ENCODE assay signal across 14 cellular contexts in genomic region chr9:37916471-37917314, GRCh38. TPM values are rescaled to one million over a fixed set of nuclear protein-coding genes. Genes with fewer than 3 reads are reported as not detected.
DNase-seq lines count a peak whose midpoint lies in the region; ATAC-seq and TF ChIP-seq lines count a peak whose summit lies in the region.
"Had no signal": no experiment of that assay in that cellular context is flagged by ENCODE, and none has a peak within 500 bp of the region (broad histone marks: within the 10 kb centered on the region; RNA-seq: fewer than 3 reads in every experiment).

No MANE protein-coding gene starts in this region.

- H3K27ac ChIP-seq in gastroesophageal sphincter (peak overlapping the region in 3 of 4 donors; percentile 72 to 76 (median 76)), muscle layer of duodenum (ENCODE audit: low read length) (peak overlapping the region; percentile 10), suprapubic skin (peak overlapping the region; percentile 51)

- TF ChIP-seq EP300 in gastroesophageal sphincter (IDR thresholded peaks at IDR 0.05): no peak
- no peak for TF ChIP-seq EP300 in suprapubic skin (IDR thresholded peaks at IDR 0.05)

- H3K4me3 ChIP-seq in gastroesophageal sphincter (no peak overlapping the region), muscle layer of duodenum (ENCODE audit: low read depth in 1 of 2, low read length in 2 of 2) (no peak overlapping the region), suprapubic skin (no peak overlapping the region)

- TF ChIP-seq POLR2A in gastroesophageal sphincter (IDR thresholded peaks at IDR 0.05) (no peak), suprapubic skin (IDR thresholded peaks at IDR 0.05) (no peak)

- H3K9me3 ChIP-seq in gastroesophageal sphincter (no peaks in the 10 kb centered on the region), muscle layer of duodenum (ENCODE audit: control insufficient read depth in 1 of 2, low read length in 2 of 2) (no peaks in the 10 kb centered on the region), suprapubic skin (no peaks in the 10 kb centered on the region)

- DNase-seq in anterior cingulate cortex (lab: John Stamatoyannopoulos, UW) (peak in 39 of 58 donors; percentile 17 to 79 (median 48)), suprapubic skin (ENCODE audit: low spot score in 2 of 2) (no peak), NCI-H69 (lab: John Stamatoyannopoulos, UW) (no peak), 8988T (no peak)
- DNase-seq: CD4-positive, alpha-beta memory T cell; HFFc6; kidney glomerular epithelial cell; NCI-H524 treated with DMSO at 0.1 percent for 48 hours; stimulated activated CD4-positive, alpha-beta T cell treated with anti-CD3 and anti-CD28 coated beads, Interleukin-4, amount 100 ng/mL, for 4 hours; stimulated activated naive CD4-positive, alpha-beta T cell treated with Interleukin-2 at 50 U/mL for 16 hours had no signal

- H3K4me1 ChIP-seq in gastroesophageal sphincter (peaks cover 0 to 37% (median 9%) of the 10 kb centered on the region in 3 donors), muscle layer of duodenum (ENCODE audit: control insufficient read depth in 1 of 2, insufficient read depth in 2 of 2, low read length in 2 of 2) (no peaks in the 10 kb centered on the region), suprapubic skin (peaks cover 25% of the 10 kb centered on the region)

- H3K36me3 ChIP-seq in gastroesophageal sphincter (peaks cover 0 to 26% of the 10 kb centered on the region in 2 donors), muscle layer of duodenum (ENCODE audit: control insufficient read depth in 1 of 2, insufficient read depth in 2 of 2, low read length in 2 of 2) (peaks cover 5 to 7% of the 10 kb centered on the region in 2 donors), suprapubic skin (peaks cover 4% of the 10 kb centered on the region)

- no peaks in the 10 kb centered on the region for H3K27me3 ChIP-seq in gastroesophageal sphincter
- H3K27me3 ChIP-seq in muscle layer of duodenum (ENCODE audit: low read depth, low read length): no peaks in the 10 kb centered on the region
- H3K27me3 ChIP-seq in suprapubic skin: no peaks in the 10 kb centered on the region

- peak; percentile 6 for ATAC-seq in gastroesophageal sphincter
- ATAC-seq in GM18858 (IDR thresholded peaks at IDR 0.05; ENCODE audit: unreplicated experiment): no peak
- ATAC-seq: activated naive CD4-positive, alpha-beta T cell treated with anti-CD3 and anti-CD28 coated beads, Interleukin-2, amount 50 U/mL, for 72 hours had no signal

- WGBS in gastroesophageal sphincter (ENCODE audit: low coverage in 1 of 2), 2 donors: 42 to 68% methylated on average over 4 of the region's 18 CpGs
- 79% methylated on average over 15 of the region's 18 CpGs for WGBS in suprapubic skin

- TF ChIP-seq CTCF in gastroesophageal sphincter (IDR thresholded peaks at IDR 0.05) (no peak), suprapubic skin (IDR thresholded peaks at IDR 0.05) (no peak)

RNA-seq across cellular contexts. Expression of gene SLC25A51, which starts 12.8 kb away (rescaled TPM):
- total RNA-seq in gastroesophageal sphincter (10 to 100 TPM; 27.5 to 43.9 (median 35.8) TPM), suprapubic skin (10 to 100 TPM; 21.0 to 31.6 (median 26.1) TPM)

Comparison
In these comparisons a context has a peak if more than half of its experiments do, and no peak if none do; other contexts are left out.
1. DNase-seq: peak in anterior cingulate cortex (39 of 58); none in suprapubic skin (0 of 2), NCI-H69 (single experiment) and 8988T (single experiment).
2. H3K27ac ChIP-seq: peak in every context shown above with its lines; median percentile 76 in gastroesophageal sphincter; 51 in suprapubic skin; 10 in muscle layer of duodenum.